15 cellular contexts compared by ENCODE assay signal in genomic region chr2:147520817-147521216, GRCh38.
DNase-seq lines count a peak whose midpoint lies in the region; ATAC-seq, FAIRE-seq and TF ChIP-seq lines count a peak whose summit lies in the region.
"Had no signal": no experiment of that assay in that cellular context is flagged by ENCODE, and none has a peak within 500 bp of the region (broad histone marks: within the 10 kb centered on the region; RNA-seq: fewer than 3 reads in every experiment).

No MANE protein-coding gene starts in this region.

- no peaks in the 10 kb centered on the region for H3K36me3 ChIP-seq in bronchial epithelial cell (ENCODE audit: control insufficient read depth, insufficient read depth, low read length)
- H3K36me3 ChIP-seq in aorta (ENCODE audit: control insufficient read depth in 1 of 2, insufficient read depth in 2 of 2, low read length in 1 of 2) = no peaks in the 10 kb centered on the region

- no peak overlapping the region for H3K27ac ChIP-seq in aorta (ENCODE audit: low read depth in 1 of 2, low read length in 2 of 2)
- H3K27ac ChIP-seq: 22Rv1 had no signal

- H3K9me3 ChIP-seq in aorta (ENCODE audit: control insufficient read depth, low read length) = peaks cover 2% of the 10 kb centered on the region

- 81 to 84% methylated on average over 3 of the region's 3 CpGs for WGBS in aorta, 2 donors

- no peak for TF ChIP-seq CTCF in bronchial epithelial cell (IDR thresholded peaks at IDR 0.05; ENCODE audit: insufficient read depth, low read length, severe bottlenecking)

- ATAC-seq in aorta (ENCODE audit: low FRiP score) = no peak
- ATAC-seq: CD8-positive, alpha-beta T cell; GM12878 had no signal

- intact Hi-C loops in aorta (cut with DNase I) = no loop called here

- no peaks in the 10 kb centered on the region for H3K4me1 ChIP-seq in aorta (ENCODE audit: control insufficient read depth in 1 of 2, insufficient read depth in 2 of 2, low read length in 2 of 2)

- H3K4me3 ChIP-seq in bronchial epithelial cell (ENCODE audit: low read depth, low read length) (no peak overlapping the region), aorta (ENCODE audit: low read length in 2 of 2) (no peak overlapping the region)
- H3K4me3 ChIP-seq: GM12878 had no signal

- peak; percentile 36 for FAIRE-seq in bronchial epithelial cell (lab: Jason Lieb, UNC)
- FAIRE-seq: D721Med, GM12878 had no signal

- no peaks in the 10 kb centered on the region for H3K27me3 ChIP-seq in bronchial epithelial cell (ENCODE audit: control insufficient read depth, insufficient read depth, low read length)
- H3K27me3 ChIP-seq in aorta (ENCODE audit: control insufficient read depth in 1 of 2, insufficient read depth in 2 of 2, low read length in 1 of 2) = no peaks in the 10 kb centered on the region

- DNase-seq in DMS153 (lab: John Stamatoyannopoulos, UW) = peak; percentile 25
- no peak for DNase-seq in DMS153 treated with DMSO at 0.1 percent for 48 hours (lab: John Stamatoyannopoulos, UW; ENCODE audit: unreplicated experiment)
- peak; percentile 16 for DNase-seq in NCI-H510A (lab: John Stamatoyannopoulos, UW)
- no peak for DNase-seq in bronchial epithelial cell (ENCODE audit: low read depth)
- no peak for DNase-seq in aorta
- no peak for DNase-seq in stimulated activated CD4-positive, alpha-beta T cell treated with anti-CD3 and anti-CD28 coated beads, Interleukin-15, amount 100 ng/mL, for 24 hours
- DNase-seq in NCI-H2196 (lab: John Stamatoyannopoulos, UW; ENCODE audit: unreplicated experiment) = no peak
- DNase-seq: CD8-positive, alpha-beta T cell; COR-L47; DMS79; GOT3; H9 had no signal

Comparison
In these comparisons a context has a peak if more than half of its experiments do, and no peak if none do; other contexts are left out.
1. DNase-seq: peak in DMS153 (single experiment) and NCI-H510A (single experiment); none in DMS153 treated with DMSO at 0.1 percent for 48 hours (single experiment), bronchial epithelial cell (single experiment), aorta (0 of 2), stimulated activated CD4-positive, alpha-beta T cell treated with anti-CD3 and anti-CD28 coated beads, Interleukin-15, amount 100 ng/mL, for 24 hours (single experiment) and NCI-H2196 (single experiment).